Comparison of ENCODE assay signal across 23 cellular contexts in genomic region chr22:43888740-43889139, GRCh38. TPM values are rescaled to one million over a fixed set of nuclear protein-coding genes. Genes with fewer than 3 reads are reported as not detected.
DNase-seq lines count a peak whose midpoint lies in the region; ATAC-seq, FAIRE-seq and TF ChIP-seq lines count a peak whose summit lies in the region.
"Had no signal": no experiment of that assay in that cellular context is flagged by ENCODE, and none has a peak within 500 bp of the region (broad histone marks: within the 10 kb centered on the region; RNA-seq: fewer than 3 reads in every experiment).

No MANE protein-coding gene starts in this region.

- H4K8ac ChIP-seq in neuronal stem cell (ENCODE audit: low read depth, low read length): no peak overlapping the region

- H2BK15ac ChIP-seq in neuronal stem cell (ENCODE audit: low read length): no peak overlapping the region

- H3K79me1 ChIP-seq in neuronal stem cell (ENCODE audit: low read depth, low read length): peaks cover 2% of the 10 kb centered on the region

- no peak for FAIRE-seq in RCC 7860 (lab: Jason Lieb, UNC)
- FAIRE-seq: D721Med, GM12892, GM18507, H54, HTR-8/SVneo had no signal

- H3K36me3 ChIP-seq in neuronal stem cell (replicated peaks in 1 of 2; ENCODE audit: control insufficient read depth in 2 of 2, insufficient read depth in 2 of 2, low read length in 2 of 2): no peaks in the 10 kb centered on the region
- H3K36me3 ChIP-seq in upper lobe of right lung: no peaks in the 10 kb centered on the region
- no peaks in the 10 kb centered on the region for H3K36me3 ChIP-seq in A673 (ENCODE audit: insufficient read depth, low read length, poor library complexity, severe bottlenecking)
- H3K36me3 ChIP-seq: BE2C had no signal

- BruUV-seq in A673 (replicated peaks; lab: Mats Ljungman, UMichigan): no TSS peak

- H3K4ac ChIP-seq in neuronal stem cell (ENCODE audit: low read length): no peak overlapping the region

- no peak overlapping the region for H3K4me2 ChIP-seq in neuronal stem cell (ENCODE audit: insufficient read depth, low read length, poor library complexity, severe bottlenecking)
- H3K4me2 ChIP-seq: GM23338 had no signal

- intact Hi-C loops in upper lobe of right lung (cut with DNase I) (no loop called here), A673 (cut with micrococcal nuclease; ENCODE audit: unreplicated experiment) (loop anchor here (5.0 kb wide), 1 partner anchor 501 kb away; no protein-coding TSS in a partner anchor)

- H3K27ac ChIP-seq in neuronal stem cell (replicated peaks; ENCODE audit: low read length): no peak overlapping the region
- H3K27ac ChIP-seq in upper lobe of right lung: no peak overlapping the region
- H3K27ac ChIP-seq in A673 (ENCODE audit: low read depth, low read length, poor library complexity, severe bottlenecking): no peak overlapping the region
- H3K27ac ChIP-seq: 22Rv1 had no signal

- peak; percentile 1 for DNase-seq in activated effector memory CD4-positive, alpha-beta T cell treated with anti-CD3 and anti-CD28 coated beads, Interleukin-2, amount 50 U/mL, for 16 hours
- no peak for DNase-seq in activated effector memory CD4-positive, alpha-beta T cell treated with Interleukin-2 at 50 U/mL for 16 hours
- DNase-seq in T-helper 17 cell: no peak
- DNase-seq in neuronal stem cell (ENCODE audit: low spot score): no peak
- DNase-seq in upper lobe of right lung: peak; percentile 3
- DNase-seq in middle frontal gyrus (ENCODE audit: extremely low spot score, low spot score): no peak
- no peak for DNase-seq in A673 (ENCODE audit: low spot score)
- DNase-seq in RCC 7860 (ENCODE audit: low spot score): no peak
- DNase-seq: BE2C; C1 segment of cervical spinal cord; CD4-positive, CD25-positive, alpha-beta regulatory T cell; GDM1; HCEC 1CT; HFFc6 had no signal

- no peak for TF ChIP-seq CTCF in upper lobe of right lung (IDR thresholded peaks at IDR 0.05)
- no peak for TF ChIP-seq CTCF in A673 (conservative IDR thresholded peaks at IDR 0.05; ENCODE audit: low read depth, low read length)

- peaks cover 6% of the 10 kb centered on the region for H3K36me3 Mint-ChIP-seq in T-helper 17 cell (ENCODE audit: low read depth)
- H3K36me3 Mint-ChIP-seq: CD4-positive, CD25-positive, alpha-beta regulatory T cell; IgD-negative memory B cell had no signal

- H3K27me3 Mint-ChIP-seq in T-helper 17 cell: peaks cover 59% of the 10 kb centered on the region

- no CpG with 5 or more reads among the region's 4 CpGs for WGBS in neuronal stem cell (ENCODE audit: extremely low coverage in 2 of 2, insufficient read length in 2 of 2, insufficient replicate concordance in 1 of 2), 2 donors

- peak overlapping the region; percentile 19 for H3K4me3 Mint-ChIP-seq in T-helper 17 cell
- H3K4me3 Mint-ChIP-seq: CD4-positive, CD25-positive, alpha-beta regulatory T cell; GM23338; HFFc6; IgD-negative memory B cell had no signal

- H3K14ac ChIP-seq in neuronal stem cell (ENCODE audit: low read length): peak overlapping the region; percentile 85

- peaks cover 6% of the 10 kb centered on the region for H3K4me1 Mint-ChIP-seq in T-helper 17 cell

- no peak overlapping the region for H2BK120ac ChIP-seq in neuronal stem cell (ENCODE audit: low read depth, low read length)

- H3K4me1 ChIP-seq in neuronal stem cell (ENCODE audit: control insufficient read depth in 2 of 2, insufficient read depth in 1 of 2, low read depth in 1 of 2, low read length in 2 of 2) (peaks cover 0 to 8% of the 10 kb centered on the region in 2 donors), upper lobe of right lung (no peaks in the 10 kb centered on the region), A673 (ENCODE audit: insufficient read depth, low read length, poor library complexity, severe bottlenecking) (peaks cover 6% of the 10 kb centered on the region)
- H3K4me1 ChIP-seq: BE2C, Caco-2 had no signal

- POLR2A ChIA-PET in A673 (lab: Charles Lee; ENCODE audit: low non-redundant PET): no interaction called here

- H3K27ac Mint-ChIP-seq in T-helper 17 cell: no peak overlapping the region
- H3K27ac Mint-ChIP-seq: CD4-positive, CD25-positive, alpha-beta regulatory T cell; GM23338; HFFc6; IgD-negative memory B cell had no signal

- H3K9me3 ChIP-seq in T-helper 17 cell (ENCODE audit: control insufficient read depth, low read length, poor library complexity, severe bottlenecking): no peaks in the 10 kb centered on the region
- H3K9me3 ChIP-seq in neuronal stem cell (replicated peaks in 1 of 2; ENCODE audit: control insufficient read depth in 2 of 2, insufficient read depth in 1 of 2, low read depth in 1 of 2, low read length in 2 of 2): no peaks in the 10 kb centered on the region
- H3K9me3 ChIP-seq in upper lobe of right lung: no peaks in the 10 kb centered on the region
- no peaks in the 10 kb centered on the region for H3K9me3 ChIP-seq in A673 (ENCODE audit: low read depth, low read length, poor library complexity, severe bottlenecking)
- H3K9me3 ChIP-seq: BE2C, Caco-2 had no signal

- no peak for ATAC-seq in T-helper 17 cell
- ATAC-seq in upper lobe of right lung: no peak
- ATAC-seq: GM23338 had no signal

- no peak overlapping the region for H2AFZ ChIP-seq in neuronal stem cell (ENCODE audit: low read length)
- H2AFZ ChIP-seq: GM23338 had no signal

- no peak overlapping the region for H4K91ac ChIP-seq in neuronal stem cell (ENCODE audit: low read depth, low read length, poor library complexity)

- H2BK5ac ChIP-seq in neuronal stem cell (ENCODE audit: low read length): no peak overlapping the region

- peak overlapping the region; percentile 61 for H2AK5ac ChIP-seq in neuronal stem cell (ENCODE audit: low read depth, low read length)

- H3K23ac ChIP-seq in neuronal stem cell (ENCODE audit: low read depth, low read length, poor library complexity): no peak overlapping the region

- H2BK12ac ChIP-seq in neuronal stem cell (ENCODE audit: low read length): no peak overlapping the region

- peaks cover 16 to 73% (median 39%) of the 10 kb centered on the region in 3 experiments for H3K27me3 ChIP-seq in neuronal stem cell (ENCODE audit: control insufficient read depth in 3 of 3, insufficient read depth in 3 of 3, low read depth in 1 of 3, low read length in 3 of 3)
- peaks cover 49% of the 10 kb centered on the region for H3K27me3 ChIP-seq in upper lobe of right lung
- H3K27me3 ChIP-seq in A673 (replicated peaks; ENCODE audit: insufficient read depth, low read depth, low read length, poor library complexity): peaks cover 61% of the 10 kb centered on the region

- H3K4me3 ChIP-seq in neuronal stem cell (ENCODE audit: low read length in 2 of 2): no peak overlapping the region
- no peak overlapping the region for H3K4me3 ChIP-seq in upper lobe of right lung
- no peak overlapping the region for H3K4me3 ChIP-seq in A673 (ENCODE audit: low read depth, low read length, poor library complexity, severe bottlenecking)
- H3K4me3 ChIP-seq: GM23338 had no signal

- CTCF ChIA-PET in A673 (lab: Charles Lee): no interaction called here

- H3K9ac ChIP-seq in neuronal stem cell (ENCODE audit: low read depth, low read length, poor library complexity): no peak overlapping the region

- no peak overlapping the region for H3K18ac ChIP-seq in neuronal stem cell (ENCODE audit: low read length)

RNA-seq across cellular contexts. Expression of gene PNPLA5, which starts 3.1 kb away (rescaled TPM):
- total RNA-seq in T-helper 17 cell (not detected), upper lobe of right lung (not detected), A673 (2021) (not detected in 2 replicates)
- not detected for polyA plus RNA-seq in neuronal stem cell (2013, experiment 1 of 2)
- polyA plus RNA-seq in neuronal stem cell (2013, experiment 2 of 2): not detected
- total RNA-seq: Caco-2; CD4-positive, CD25-positive, alpha-beta regulatory T cell; HFFc6 had no signal
- polyA plus RNA-seq: CD4-positive, CD25-positive, alpha-beta regulatory T cell; IgD-negative memory B cell had no signal

RNA-seq across cellular contexts. Expression of gene SULT4A1, which starts 26.4 kb away (rescaled TPM):
- total RNA-seq in T-helper 17 cell (not detected), upper lobe of right lung (not detected), A673 (2021) (0.15 and 0.33 TPM in 2 replicates)
- polyA plus RNA-seq in neuronal stem cell (2013, experiment 1 of 2): 7.1 TPM
- polyA plus RNA-seq in neuronal stem cell (2013, experiment 2 of 2): 7.0 TPM
- total RNA-seq: Caco-2; CD4-positive, CD25-positive, alpha-beta regulatory T cell; HFFc6 had no signal
- polyA plus RNA-seq: CD4-positive, CD25-positive, alpha-beta regulatory T cell; IgD-negative memory B cell had no signal

RNA-seq across cellular contexts. Expression of gene PNPLA3, which starts 34.9 kb away (rescaled TPM):
- total RNA-seq in T-helper 17 cell: not detected
- polyA plus RNA-seq in neuronal stem cell (2013, experiment 1 of 2): 11.0 TPM
- 11.6 TPM for polyA plus RNA-seq in neuronal stem cell (2013, experiment 2 of 2)
- total RNA-seq in upper lobe of right lung: 3.7 TPM
- total RNA-seq in A673 (2021): 11.8 and 15.6 TPM in 2 replicates
- total RNA-seq: CD4-positive, CD25-positive, alpha-beta regulatory T cell had no signal
- polyA plus RNA-seq: CD4-positive, CD25-positive, alpha-beta regulatory T cell; IgD-negative memory B cell had no signal

Comparison
In these comparisons a context has a peak if more than half of its experiments do, and no peak if none do; other contexts are left out.
1. DNase-seq: peak in activated effector memory CD4-positive, alpha-beta T cell treated with anti-CD3 and anti-CD28 coated beads, Interleukin-2, amount 50 U/mL, for 16 hours (single experiment) and upper lobe of right lung (single experiment); none in activated effector memory CD4-positive, alpha-beta T cell treated with Interleukin-2 at 50 U/mL for 16 hours (single experiment), T-helper 17 cell (0 of 3), neuronal stem cell (single experiment), middle frontal gyrus (single experiment), A673 (single experiment) and RCC 7860 (single experiment).